ENCODE assay signal across 19 cellular contexts in genomic region chr5:179267671-179268071, GRCh38.
DNase-seq lines count a peak whose midpoint lies in the region; ATAC-seq and TF ChIP-seq lines count a peak whose summit lies in the region.
"Had no signal": no experiment of that assay in that cellular context is flagged by ENCODE, and none has a peak within 500 bp of the region (broad histone marks: within the 10 kb centered on the region; RNA-seq: fewer than 3 reads in every experiment).

No MANE protein-coding gene starts in this region.

- H3K27me3 Mint-ChIP-seq in activated T-cell treated with anti-CD3 and anti-CD28 coated beads, Interleukin-2, amount 50 U/mL, for 24 hours, result peaks cover 6% of the 10 kb centered on the region
- H3K27me3 Mint-ChIP-seq in activated T-cell treated with anti-CD3 and anti-CD28 coated beads, Interleukin-2, amount 50 U/mL, for 4 hours (ENCODE audit: low read depth), result peaks cover 4% of the 10 kb centered on the region
- peaks cover 5% of the 10 kb centered on the region for H3K27me3 Mint-ChIP-seq in glutamatergic neuron (ENCODE audit: unreplicated experiment)

- H3K27ac ChIP-seq in upper lobe of right lung, result no peak overlapping the region
- H3K27ac ChIP-seq: A549, thyroid gland had no signal

- no peaks in the 10 kb centered on the region for H3K9me3 ChIP-seq in upper lobe of right lung
- H3K9me3 ChIP-seq: esophagus squamous epithelium, thyroid gland had no signal

- no peak for ATAC-seq in activated T-cell treated with anti-CD3 and anti-CD28 coated beads, Interleukin-2, amount 50 U/mL, for 4 hours
- no peak for ATAC-seq in omental fat pad (ENCODE audit: low FRiP score)
- ATAC-seq in upper lobe of right lung, result no peak
- ATAC-seq: A549; CD8-positive, alpha-beta T cell; GM12878 had no signal

- no peaks in the 10 kb centered on the region for H3K36me3 ChIP-seq in upper lobe of right lung
- H3K36me3 ChIP-seq: esophagus squamous epithelium, thyroid gland had no signal

- H3K27ac Mint-ChIP-seq in activated T-cell treated with anti-CD3 and anti-CD28 coated beads, Interleukin-2, amount 50 U/mL, for 24 hours, result no peak overlapping the region
- H3K27ac Mint-ChIP-seq in glutamatergic neuron (ENCODE audit: unreplicated experiment), result no peak overlapping the region
- H3K27ac Mint-ChIP-seq: CD8-positive, alpha-beta T cell had no signal

- no peaks in the 10 kb centered on the region for H3K4me1 Mint-ChIP-seq in activated T-cell treated with anti-CD3 and anti-CD28 coated beads, Interleukin-2, amount 50 U/mL, for 24 hours (ENCODE audit: low read depth)
- H3K4me1 Mint-ChIP-seq in activated T-cell treated with anti-CD3 and anti-CD28 coated beads, Interleukin-2, amount 50 U/mL, for 4 hours (ENCODE audit: low read depth), result no peaks in the 10 kb centered on the region
- H3K4me1 Mint-ChIP-seq in glutamatergic neuron (ENCODE audit: low read depth, unreplicated experiment), result peaks cover 16% of the 10 kb centered on the region

- DNase-seq in activated T-cell treated with anti-CD3 and anti-CD28 coated beads, Interleukin-2, amount 50 U/mL, for 24 hours, result peak; percentile 14
- DNase-seq in activated T-cell treated with anti-CD3 and anti-CD28 coated beads, Interleukin-2, amount 50 U/mL, for 4 hours, result no peak
- peak; percentile 9 for DNase-seq in glutamatergic neuron
- DNase-seq in omental fat pad (ENCODE audit: low spot score), result peak; percentile 20
- DNase-seq in upper lobe of right lung, result peak; percentile 56
- no peak for DNase-seq in NCI-H510A (lab: John Stamatoyannopoulos, UW)
- DNase-seq in NCI-H1105 treated with DMSO at 0.1 percent for 48 hours (lab: John Stamatoyannopoulos, UW), result no peak
- no peak for DNase-seq in erythroblast (lab: John Stamatoyannopoulos, UW)
- DNase-seq: CD8-positive, alpha-beta T cell; dermis blood vessel endothelial cell; esophagus squamous epithelium; NCI-H2081 treated with DMSO at 0.1 percent for 48 hours; NCI-H774; stimulated activated CD4-positive, alpha-beta T cell treated with anti-CD3 and anti-CD28 coated beads, Interleukin-2, amount 100 ng/mL, for 48 hours; stimulated activated CD8-positive, alpha-beta memory T cell treated with anti-CD3 and anti-CD28 coated beads, Interleukin-4, amount 100 ng/mL, for 48 hours; T-helper 1 cell; thyroid gland had no signal

- H3K4me1 ChIP-seq in upper lobe of right lung, result peaks cover 61% of the 10 kb centered on the region
- H3K4me1 ChIP-seq: A549 had no signal

- no peaks in the 10 kb centered on the region for H3K36me3 Mint-ChIP-seq in activated T-cell treated with anti-CD3 and anti-CD28 coated beads, Interleukin-2, amount 50 U/mL, for 24 hours (ENCODE audit: low read depth)
- H3K36me3 Mint-ChIP-seq in activated T-cell treated with anti-CD3 and anti-CD28 coated beads, Interleukin-2, amount 50 U/mL, for 4 hours (ENCODE audit: insufficient read depth), result no peaks in the 10 kb centered on the region
- H3K36me3 Mint-ChIP-seq in glutamatergic neuron (ENCODE audit: unreplicated experiment), result peaks cover 4% of the 10 kb centered on the region
- H3K36me3 Mint-ChIP-seq: CD8-positive, alpha-beta T cell had no signal

- intact Hi-C loops in upper lobe of right lung (cut with DNase I), result no loop called here

- H3K9me3 Mint-ChIP-seq in activated T-cell treated with anti-CD3 and anti-CD28 coated beads, Interleukin-2, amount 50 U/mL, for 24 hours, result no peaks in the 10 kb centered on the region
- no peaks in the 10 kb centered on the region for H3K9me3 Mint-ChIP-seq in activated T-cell treated with anti-CD3 and anti-CD28 coated beads, Interleukin-2, amount 50 U/mL, for 4 hours
- peaks cover 2% of the 10 kb centered on the region for H3K9me3 Mint-ChIP-seq in glutamatergic neuron (ENCODE audit: unreplicated experiment)
- H3K9me3 Mint-ChIP-seq: CD8-positive, alpha-beta T cell had no signal

- TF ChIP-seq CTCF in glutamatergic neuron (IDR thresholded peaks at IDR 0.05; ENCODE audit: partially characterized antibody, unreplicated experiment), result no peak
- no peak for TF ChIP-seq CTCF in omental fat pad (IDR thresholded peaks at IDR 0.05)
- no peak for TF ChIP-seq CTCF in upper lobe of right lung (IDR thresholded peaks at IDR 0.05)

- H3K4me3 Mint-ChIP-seq in activated T-cell treated with anti-CD3 and anti-CD28 coated beads, Interleukin-2, amount 50 U/mL, for 24 hours, result no peak overlapping the region
- no peak overlapping the region for H3K4me3 Mint-ChIP-seq in activated T-cell treated with anti-CD3 and anti-CD28 coated beads, Interleukin-2, amount 50 U/mL, for 4 hours
- H3K4me3 Mint-ChIP-seq in glutamatergic neuron (ENCODE audit: unreplicated experiment), result no peak overlapping the region
- H3K4me3 Mint-ChIP-seq: CD8-positive, alpha-beta T cell had no signal

- H3K4me3 ChIP-seq in upper lobe of right lung, result no peak overlapping the region
- H3K4me3 ChIP-seq: A549, esophagus squamous epithelium, GM12878, thyroid gland had no signal

- no peak for TF ChIP-seq POLR2A in erythroblast (IDR thresholded peaks at IDR 0.05; ENCODE audit: low read length)

- peaks cover 6% of the 10 kb centered on the region for H3K27me3 ChIP-seq in upper lobe of right lung
- H3K27me3 ChIP-seq: thyroid gland had no signal

Comparison
In these comparisons a context has a peak if more than half of its experiments do, and no peak if none do; other contexts are left out.
1. DNase-seq: peak in activated T-cell treated with anti-CD3 and anti-CD28 coated beads, Interleukin-2, amount 50 U/mL, for 24 hours (single experiment), glutamatergic neuron (single experiment), omental fat pad (single experiment) and upper lobe of right lung (single experiment); none in activated T-cell treated with anti-CD3 and anti-CD28 coated beads, Interleukin-2, amount 50 U/mL, for 4 hours (single experiment), NCI-H510A (single experiment), NCI-H1105 treated with DMSO at 0.1 percent for 48 hours (single experiment) and erythroblast (0 of 2).